23 cellular contexts compared by ENCODE assay signal in the genomic region with DNA sequence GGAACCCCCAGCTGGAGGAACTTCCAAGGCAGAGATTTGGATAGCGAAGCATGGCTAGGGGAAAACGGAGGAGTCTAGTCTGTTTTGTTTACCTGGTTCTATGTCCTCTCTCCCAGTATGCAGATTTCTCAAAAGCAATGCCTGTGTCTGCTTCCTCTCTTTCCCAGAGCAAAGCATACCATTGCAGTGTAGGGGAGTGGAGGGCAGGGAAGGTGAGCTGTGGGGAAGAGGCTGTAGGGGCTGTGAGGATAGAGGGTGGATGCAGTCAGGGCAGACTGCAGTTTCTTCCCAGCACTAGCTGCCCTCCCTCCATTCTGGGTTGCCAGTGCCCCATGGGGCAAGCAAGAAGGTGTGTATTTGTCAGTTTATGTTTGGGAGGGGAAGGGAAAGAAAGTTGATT. TPM values are rescaled to one million over a fixed set of nuclear protein-coding genes. Genes with fewer than 3 reads are reported as not detected.
A peak's percentile ranks its signal among the peaks of the same experiment; 100 is the strongest.
DNase-seq lines count a peak whose midpoint lies in the region; ATAC-seq and TF ChIP-seq lines count a peak whose summit lies in the region.
"Had no signal": no experiment of that assay in that cellular context is flagged by ENCODE, and none has a peak within 500 bp of the region (broad histone marks: within the 10 kb centered on the region; RNA-seq: fewer than 3 reads in every experiment).

No MANE protein-coding gene starts in this region.

- ATAC-seq in GM23338: peak; percentile 91
- peak; percentile 38 for ATAC-seq in sciatic nerve
- no peak for ATAC-seq in GM21360 (IDR thresholded peaks at IDR 0.05; ENCODE audit: unreplicated experiment)
- no peak for ATAC-seq in left colon
- ATAC-seq: PC-3, Right ventricle myocardium inferior, SK-N-SH treated with all-trans-retinoic acid at 6 μM for 48 hours had no signal

- H3K9me3 ChIP-seq in endodermal cell (ENCODE audit: control insufficient read depth, low read length): no peaks in the 10 kb centered on the region
- H3K9me3 ChIP-seq: BE2C, SJCRH30 had no signal

- H3K4me1 ChIP-seq in GM23338 (ENCODE audit: insufficient read depth) (peaks cover 10% of the 10 kb centered on the region), endodermal cell (ENCODE audit: control insufficient read depth, insufficient read depth, low read length) (peaks cover 9% of the 10 kb centered on the region)
- H3K4me1 ChIP-seq: BE2C, SJCRH30 had no signal

- no peak overlapping the region for H3K4me3 Mint-ChIP-seq in GM23338
- H3K4me3 Mint-ChIP-seq in endodermal cell: no peak overlapping the region
- H3K4me3 Mint-ChIP-seq: CD14-positive monocyte had no signal

- no peak for TF ChIP-seq CTCF in GM23338 (conservative IDR thresholded peaks at IDR 0.05; ENCODE audit: low read depth in 2 of 2)
- TF ChIP-seq CTCF in endodermal cell (conservative IDR thresholded peaks at IDR 0.05): no peak

- H3K36me3 Mint-ChIP-seq in GM23338 (ENCODE audit: low read depth) (peaks cover 6% of the 10 kb centered on the region; the same call in 2 of the 3 replicates), endodermal cell (ENCODE audit: low read depth) (peaks cover 21% of the 10 kb centered on the region)
- H3K36me3 Mint-ChIP-seq: CD14-positive monocyte had no signal

- H3K9me3 Mint-ChIP-seq in GM23338: no peaks in the 10 kb centered on the region
- no peaks in the 10 kb centered on the region for H3K9me3 Mint-ChIP-seq in endodermal cell
- H3K9me3 Mint-ChIP-seq: CD14-positive monocyte; CD8-positive, alpha-beta memory T cell had no signal

- DNase-seq in GM23338 (ENCODE audit: low spot score) (no peak), endodermal cell (peak; percentile 62), islet precursor cell (peak; percentile 85), sciatic nerve (ENCODE audit: low spot score) (no peak), NCI-H510A treated with DMSO at 0.1 percent for 48 hours (lab: John Stamatoyannopoulos, UW) (no peak), left colon (no peak)
- DNase-seq: BE2C; Calu3; CD8-positive, alpha-beta memory T cell; DMS79 treated with DMSO at 0.1 percent for 48 hours; KBM-7; NCI-H2029; NCI-H446; NCI-H526; NCI-H82; NK-92 treated with Interleukin-12 subunit alpha and Interleukin-12 subunit beta, amount 100 ng/mL, for 24 hours; PC-3; SJCRH30 had no signal

- no peaks in the 10 kb centered on the region for H3K27me3 ChIP-seq in GM23338 (ENCODE audit: insufficient read depth)
- no peaks in the 10 kb centered on the region for H3K27me3 ChIP-seq in endodermal cell (ENCODE audit: control insufficient read depth, insufficient read depth, low read length, poor library complexity, severe bottlenecking)
- H3K27me3 ChIP-seq: BE2C, SJCRH30 had no signal

- 79% methylated on average over 2 of the region's 2 CpGs; no CpG with 5 or more reads in 1 of the 2 experiments for WGBS in endodermal cell (ENCODE audit: insufficient coverage in 1 of 2, insufficient read length in 1 of 2), 2 experiments

- H3K79me2 ChIP-seq in GM23338 (replicated peaks; ENCODE audit: insufficient read depth): no peaks in the 10 kb centered on the region

- intact Hi-C loops in sciatic nerve (cut with DNase I): loop anchor here (10.0 kb wide), 1 partner anchor 52 kb away; no protein-coding TSS in a partner anchor
- intact Hi-C loops in left colon (cut with DNase I, micrococcal nuclease): no loop called here

- H3K4me3 ChIP-seq in GM23338 (no peak overlapping the region), endodermal cell (ENCODE audit: low read length) (no peak overlapping the region)
- H3K4me3 ChIP-seq: SJCRH30 had no signal

- no peak overlapping the region for H2AFZ ChIP-seq in GM23338

- H3K27ac Mint-ChIP-seq in GM23338 (no peak overlapping the region), endodermal cell (no peak overlapping the region)

- no peaks in the 10 kb centered on the region for H3K9me2 ChIP-seq in GM23338 (ENCODE audit: insufficient read depth)

- no peak overlapping the region for H3K9ac ChIP-seq in endodermal cell (ENCODE audit: extremely low read depth, low read length, poor library complexity, severe bottlenecking)

- no peaks in the 10 kb centered on the region for H3F3A ChIP-seq in GM23338 (replicated peaks; ENCODE audit: low read depth)

- no peak overlapping the region for H3K27ac ChIP-seq in GM23338 (ENCODE audit: low read depth)
- H3K27ac ChIP-seq in endodermal cell (ENCODE audit: low read depth, low read length): no peak overlapping the region
- H3K27ac ChIP-seq: SJCRH30 had no signal

- H3K36me3 ChIP-seq in GM23338 (ENCODE audit: insufficient read depth) (peaks cover 4% of the 10 kb centered on the region; the same call in 1 of the 2 replicates), endodermal cell (ENCODE audit: control insufficient read depth, insufficient read depth, low read length) (peaks cover 12% of the 10 kb centered on the region)
- H3K36me3 ChIP-seq: BE2C had no signal

- H3K4me2 ChIP-seq in GM23338: 0 out of 2 replicates have a peak overlapping the region, but pooled peaks have one; percentile 16

- H3K4me1 Mint-ChIP-seq in GM23338: peaks cover 16% of the 10 kb centered on the region
- peaks cover 28% of the 10 kb centered on the region for H3K4me1 Mint-ChIP-seq in endodermal cell
- H3K4me1 Mint-ChIP-seq: CD14-positive monocyte; CD8-positive, alpha-beta memory T cell had no signal

- H3K27me3 Mint-ChIP-seq in GM23338 (ENCODE audit: insufficient read depth, low read depth, poor library complexity) (no peaks in the 10 kb centered on the region), endodermal cell (ENCODE audit: insufficient read depth) (no peaks in the 10 kb centered on the region)

- H4K20me1 ChIP-seq in GM23338 (replicated peaks; ENCODE audit: insufficient read depth): no peaks in the 10 kb centered on the region

TF ChIP-seq in GM23338, 12 proteins besides CTCF, POLR2A, EP300 and RAD21 (continues in another document):
- TF ChIP-seq ZNF114 (CRISPR knock-in tag; IDR thresholded peaks at IDR 0.05) (no peak), ETS1 (IDR thresholded peaks at IDR 0.05) (no peak)

RNA-seq across cellular contexts. Expression of gene TSPAN14, which starts 16.9 kb away (rescaled TPM):
- 31.8 and 40.7 TPM in 2 replicates for total RNA-seq in GM23338 (2014; rRNA removed; shearing (Covaris generic))
- polyA plus RNA-seq in GM23338 (2016; fragmentation: Nextera tagmentation; extraction: Ambion mirVana): 17.1 and 17.9 TPM in 2 replicates
- total RNA-seq in endodermal cell: 100 to 1,000 TPM; 121 to 123 TPM
- polyA plus RNA-seq in endodermal cell (2013, experiment 1 of 2): 142 TPM
- 127 TPM for polyA plus RNA-seq in endodermal cell (2013, experiment 2 of 2)
- 103 TPM for total RNA-seq in sciatic nerve
- 10 to 100 TPM; 85.6 TPM for total RNA-seq in left colon
- total RNA-seq: PC-3 had no signal

RNA-seq across cellular contexts. Expression of gene PRXL2A, which starts 28.9 kb away (rescaled TPM):
- 31.8 and 40.1 TPM in 2 replicates for total RNA-seq in GM23338 (2014; rRNA removed; shearing (Covaris generic))
- polyA plus RNA-seq in GM23338 (2016; fragmentation: Nextera tagmentation; extraction: Ambion mirVana): 46.8 and 51.7 TPM in 2 replicates
- 100 to 1,000 TPM; 101 to 127 TPM for total RNA-seq in endodermal cell
- polyA plus RNA-seq in endodermal cell (2013, experiment 1 of 2): 101 TPM
- 97.4 TPM for polyA plus RNA-seq in endodermal cell (2013, experiment 2 of 2)
- total RNA-seq in sciatic nerve: 117 TPM
- 100 to 1,000 TPM in 1 of 2 donors, 10 to 100 TPM in 1; 97.6 to 108 TPM for total RNA-seq in left colon
- total RNA-seq: LHCN-M2, PC-3 had no signal

Comparison
In these comparisons a context has a peak if more than half of its experiments do, and no peak if none do; other contexts are left out.
1. ATAC-seq: peak in GM23338 (single experiment) and sciatic nerve (single experiment); none in GM21360 (single experiment) and left colon (single experiment).
2. DNase-seq: peak in endodermal cell (single experiment) and islet precursor cell (single experiment); none in GM23338 (single experiment), sciatic nerve (single experiment), NCI-H510A treated with DMSO at 0.1 percent for 48 hours (single experiment) and left colon (0 of 2).